ENCODE assay signal across 8 cellular contexts in the genomic region with DNA sequence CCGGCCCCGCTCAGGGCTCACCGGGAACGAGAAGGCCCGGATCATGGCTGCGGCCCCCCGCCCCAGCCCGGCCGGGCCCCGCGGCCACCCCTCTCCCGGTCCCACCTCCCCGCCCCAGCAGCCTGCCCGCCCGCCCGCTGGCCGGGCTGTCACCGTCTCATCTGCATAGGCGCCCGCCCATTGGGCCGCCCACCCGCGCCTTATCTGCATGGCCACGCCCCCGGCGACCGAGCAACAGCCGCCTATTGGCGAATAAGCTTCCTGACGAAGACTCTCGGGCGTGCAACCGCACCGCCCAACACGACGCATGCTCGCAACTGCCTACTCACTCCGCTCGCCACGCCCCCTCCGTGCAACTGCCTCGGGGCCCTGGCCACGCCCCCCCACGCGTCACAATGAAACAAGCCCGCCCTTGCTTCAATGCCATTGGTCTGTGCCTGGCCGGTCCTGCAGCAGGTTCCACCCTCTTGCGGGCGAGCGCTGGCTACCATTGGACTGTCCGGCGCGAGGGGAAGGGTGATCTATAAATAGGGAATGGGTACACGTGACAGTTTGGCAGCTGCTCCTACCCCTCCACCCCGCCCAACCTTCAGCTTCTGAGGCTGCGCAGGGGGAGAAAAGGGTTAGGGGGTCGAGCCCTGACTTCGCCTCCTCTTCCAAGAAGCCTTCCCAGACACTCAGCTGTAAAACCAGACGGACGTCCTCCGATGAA. TPM values are rescaled to one million over a fixed set of nuclear protein-coding genes. Genes with fewer than 3 reads are reported as not detected.
DNase-seq lines count a peak whose midpoint lies in the region; ATAC-seq lines count a peak whose summit lies in the region.

A gene with protein sequence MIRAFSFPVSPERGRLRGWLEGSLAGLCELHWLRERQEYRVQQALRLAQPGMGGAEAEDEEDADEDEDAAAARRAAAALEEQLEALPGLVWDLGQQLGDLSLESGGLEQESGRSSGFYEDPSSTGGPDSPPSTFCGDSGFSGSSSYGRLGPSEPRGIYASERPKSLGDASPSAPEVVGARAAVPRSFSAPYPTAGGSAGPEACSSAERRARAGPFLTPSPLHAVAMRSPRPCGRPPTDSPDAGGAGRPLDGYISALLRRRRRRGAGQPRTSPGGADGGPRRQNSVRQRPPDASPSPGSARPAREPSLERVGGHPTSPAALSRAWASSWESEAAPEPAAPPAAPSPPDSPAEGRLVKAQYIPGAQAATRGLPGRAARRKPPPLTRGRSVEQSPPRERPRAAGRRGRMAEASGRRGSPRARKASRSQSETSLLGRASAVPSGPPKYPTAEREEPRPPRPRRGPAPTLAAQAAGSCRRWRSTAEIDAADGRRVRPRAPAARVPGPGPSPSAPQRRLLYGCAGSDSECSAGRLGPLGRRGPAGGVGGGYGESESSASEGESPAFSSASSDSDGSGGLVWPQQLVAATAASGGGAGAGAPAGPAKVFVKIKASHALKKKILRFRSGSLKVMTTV (minus strand): TSS at position 163 of the 712 bp plus-strand sequence. CDS start 118 bp downstream, at position 45.

- peak within 1 kb of the TSS; percentile 96 to 100 (median 99) for H3K4me2 ChIP-seq in BLaER1 treated with 17β-estradiol and CSF1 and Interleukin-3, amounts not matched to agents 10 nM and 100 nM

- peaks cover 0 to 12% (median 0%) of the 10 kb centered on the region in 11 experiments; a peak in 4 of 22 replicates for H4K20me1 ChIP-seq in BLaER1 treated with 17β-estradiol and CSF1 and Interleukin-3, amounts not matched to agents 10 nM and 100 nM

- H3K27ac ChIP-seq in BLaER1 treated with 17β-estradiol and CSF1 and Interleukin-3, amounts not matched to agents 10 nM and 100 nM = peak within 1 kb of the TSS in 10 of 11 experiments; percentile 35 to 69 (median 58); a peak in 19 of 22 replicates

- no peaks in the 10 kb centered on the region for H3K9me3 ChIP-seq in BLaER1 treated with 17β-estradiol and CSF1 and Interleukin-3, amounts not matched to agents 10 nM and 100 nM (replicated peaks in 1 of 11)

- H3K9ac ChIP-seq in BLaER1 treated with 17β-estradiol and CSF1 and Interleukin-3, amounts not matched to agents 10 nM and 100 nM = peak within 1 kb of the TSS; percentile 62 to 82 (median 72); a peak in 21 of 22 replicates

- peaks cover 0 to 24% (median 0%) of the 10 kb centered on the region in 11 experiments; a peak in 5 of 22 replicates for H3K27me3 ChIP-seq in BLaER1 treated with 17β-estradiol and CSF1 and Interleukin-3, amounts not matched to agents 10 nM and 100 nM

- peak within 1 kb of the TSS; percentile 56 to 74 (median 64) for H3K4me3 ChIP-seq in BLaER1 treated with 17β-estradiol and CSF1 and Interleukin-3, amounts not matched to agents 10 nM and 100 nM

- H3K36me3 ChIP-seq in BLaER1 treated with 17β-estradiol and CSF1 and Interleukin-3, amounts not matched to agents 10 nM and 100 nM = no peaks in the 10 kb centered on the region

- DNase-seq in NCI-H748 treated with DMSO at 0.1 percent for 48 hours (lab: John Stamatoyannopoulos, UW) (peak; percentile 100), dermis blood vessel endothelial cell (peak; percentile 100), left lobe of liver (ENCODE audit: low spot score) (peak; percentile 100)
- DNase-seq in activated CD4-positive, alpha-beta T cell treated with anti-CD3 and anti-CD28 coated beads, Interleukin-2, amount 50 U/mL, for 48 hours = peak; percentile 100
- DNase-seq in stimulated activated CD4-positive, alpha-beta T cell treated with anti-CD3 and anti-CD28 coated beads, Interleukin-1b, Interleukin-23, amount 100 ng/mL, for 48 hours = peak; percentile 100

- peak; percentile 89 for ATAC-seq in GM19438 (IDR thresholded peaks at IDR 0.05; ENCODE audit: low read depth, unreplicated experiment)
- peak; percentile 88 for ATAC-seq in HG03565 (IDR thresholded peaks at IDR 0.05; ENCODE audit: unreplicated experiment)
- peak; percentile 92 for ATAC-seq in left lobe of liver

- H3K4me1 ChIP-seq in BLaER1 treated with 17β-estradiol and CSF1 and Interleukin-3, amounts not matched to agents 10 nM and 100 nM = peaks cover 22 to 35% (median 32%) of the 10 kb centered on the region in 10 experiments

RNA-seq across cellular contexts. Expression of the gene that starts here (rescaled TPM):
- 0.14 and 0.34 TPM in 2 replicates for total RNA-seq in dermis blood vessel endothelial cell
- 1.2 TPM for total RNA-seq in left lobe of liver

Comparison
In these comparisons a context has a peak if more than half of its experiments do, and no peak if none do; other contexts are left out.
1. Peak in every context shown above with its lines: DNase-seq, ATAC-seq, H3K4me3 ChIP-seq and H3K27ac ChIP-seq.
2. Peak in DNase-seq in dermis blood vessel endothelial cell; RNA of the gene not detected or under 1 TPM.